Comparison of ENCODE assay signal across 18 cellular contexts in the genomic region with DNA sequence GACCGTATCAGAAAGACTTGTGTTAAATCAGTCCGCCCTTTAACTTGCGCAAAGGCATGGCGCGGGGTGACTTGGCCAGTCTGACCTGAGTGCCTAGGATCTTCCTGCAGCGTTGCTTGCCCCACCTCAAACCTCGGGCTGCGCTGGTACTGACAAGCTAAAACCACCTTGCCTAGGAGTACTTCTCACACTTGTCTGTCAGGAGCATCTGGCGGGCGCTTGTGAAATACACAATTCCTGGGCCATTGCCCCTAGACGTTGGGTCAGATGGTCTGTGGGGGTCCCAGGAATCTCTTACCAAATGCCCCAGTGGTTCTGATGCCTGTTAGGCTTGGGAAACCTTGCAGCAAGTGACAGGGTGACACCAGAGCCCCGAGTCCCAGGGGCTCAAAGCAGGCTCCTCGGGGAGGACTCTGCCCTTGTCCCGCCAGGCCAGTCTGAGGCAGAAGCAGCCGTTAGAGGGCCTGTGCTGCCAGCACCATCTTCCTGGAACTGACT. TPM values are rescaled to one million over a fixed set of nuclear protein-coding genes. Genes with fewer than 3 reads are reported as not detected.
DNase-seq lines count a peak whose midpoint lies in the region; ATAC-seq, FAIRE-seq and TF ChIP-seq lines count a peak whose summit lies in the region.
"Had no signal": no experiment of that assay in that cellular context is flagged by ENCODE, and none has a peak within 500 bp of the region (broad histone marks: within the 10 kb centered on the region; RNA-seq: fewer than 3 reads in every experiment).

No MANE protein-coding gene starts in this region.

- no peak overlapping the region for H3K4me2 ChIP-seq in astrocyte (ENCODE audit: low read length)
- H3K4me2 ChIP-seq in osteoblast (ENCODE audit: insufficient read depth, low read length), result no peak overlapping the region

- no peaks in the 10 kb centered on the region for H3K27me3 ChIP-seq in left ventricle myocardium inferior (ENCODE audit: low read depth)
- H3K27me3 ChIP-seq in heart right ventricle, result no peaks in the 10 kb centered on the region
- no peaks in the 10 kb centered on the region for H3K27me3 ChIP-seq in astrocyte (ENCODE audit: insufficient read depth, low read length)
- no peaks in the 10 kb centered on the region for H3K27me3 ChIP-seq in osteoblast (ENCODE audit: insufficient read depth, low read length)

- POLR2A ChIA-PET in T-cell (lab: Charles Lee), result interaction anchor here in 1 of 2 donors (1.1 kb wide), 1 partner anchor 13 kb away, joined by 3 read pairs; a partner anchor contains a TSS

- H3K4me1 Mint-ChIP-seq in astrocyte (ENCODE audit: low read depth, unreplicated experiment) (no peaks in the 10 kb centered on the region), T-cell (peaks cover 13 to 22% (median 21%) of the 10 kb centered on the region in 3 donors)

- no peak for TF ChIP-seq CTCF in left ventricle myocardium inferior (IDR thresholded peaks at IDR 0.05; ENCODE audit: borderline replicate concordance)
- TF ChIP-seq CTCF in heart right ventricle (IDR thresholded peaks at IDR 0.05), result no peak
- TF ChIP-seq CTCF in astrocyte (IDR thresholded peaks at IDR 0.05; ENCODE audit: insufficient read depth, low read depth, low read length), result no peak
- TF ChIP-seq CTCF in osteoblast (IDR thresholded peaks at IDR 0.05; ENCODE audit: extremely low read depth, low read depth, low read length), result no peak

- H3K27me3 Mint-ChIP-seq in astrocyte (ENCODE audit: low read depth, unreplicated experiment) (no peaks in the 10 kb centered on the region), T-cell (no peaks in the 10 kb centered on the region)
- H3K27me3 Mint-ChIP-seq: CD4-positive, CD25-positive, alpha-beta regulatory T cell had no signal

- no peaks in the 10 kb centered on the region for H3K9me3 Mint-ChIP-seq in astrocyte (ENCODE audit: unreplicated experiment)
- no peaks in the 10 kb centered on the region for H3K9me3 Mint-ChIP-seq in T-cell
- H3K9me3 Mint-ChIP-seq: CD4-positive, CD25-positive, alpha-beta regulatory T cell had no signal

- peaks cover 89% of the 10 kb centered on the region for H3K4me1 ChIP-seq in left ventricle myocardium inferior
- H3K4me1 ChIP-seq in heart right ventricle, result peaks cover 18 to 88% (median 46%) of the 10 kb centered on the region in 9 donors
- H3K4me1 ChIP-seq in astrocyte (ENCODE audit: insufficient read depth, low read length), result no peaks in the 10 kb centered on the region
- H3K4me1 ChIP-seq in osteoblast (ENCODE audit: insufficient read depth, low read length), result peaks cover 3% of the 10 kb centered on the region

- no peak for FAIRE-seq in astrocyte (lab: Jason Lieb, UNC)
- FAIRE-seq: GM12878 had no signal

- H3K27ac Mint-ChIP-seq in astrocyte (ENCODE audit: unreplicated experiment) (no peak overlapping the region), T-cell (no peak overlapping the region)
- H3K27ac Mint-ChIP-seq: CD4-positive, CD25-positive, alpha-beta regulatory T cell had no signal

- DNase-seq in left ventricle myocardium inferior (peak; percentile 14), heart right ventricle (no peak), astrocyte (ENCODE audit: low read depth) (no peak), osteoblast (ENCODE audit: insufficient read length, low spot score, missing footprints) (peak; percentile 53), T-cell (no peak)
- DNase-seq in stimulated activated CD4-positive, alpha-beta T cell treated with anti-CD3 and anti-CD28 coated beads, Interleukin-12 subunit alpha, Interleukin-12 subunit beta, amount 100 ng/mL, for 4 hours, result no peak
- DNase-seq: AML-193; CD4-positive, CD25-positive, alpha-beta regulatory T cell; DMS53; HCEC 1CT; Karpas-422; MM.1S; NCI-H1436; NCI-H2227 treated with DMSO at 0.1 percent for 48 hours; NCI-H524 treated with DMSO at 0.1 percent for 48 hours; OCI-M1 had no signal

- H2AFZ ChIP-seq in astrocyte (ENCODE audit: low read depth, low read length), result no peak overlapping the region
- no peak overlapping the region for H2AFZ ChIP-seq in osteoblast (ENCODE audit: low read length)

- peaks cover 2% of the 10 kb centered on the region for H3K36me3 ChIP-seq in left ventricle myocardium inferior
- peaks cover 0 to 45% (median 0%) of the 10 kb centered on the region in 9 donors for H3K36me3 ChIP-seq in heart right ventricle
- no peaks in the 10 kb centered on the region for H3K36me3 ChIP-seq in astrocyte (ENCODE audit: insufficient read depth, low read length)
- H3K36me3 ChIP-seq in osteoblast (ENCODE audit: insufficient read depth, low read length), result peaks cover 4% of the 10 kb centered on the region

- intact Hi-C loops in left ventricle myocardium inferior (cut with micrococcal nuclease) (no loop called here), heart right ventricle (cut with DNase I) (no loop called here)

- no peak overlapping the region for H3K9ac ChIP-seq in astrocyte (ENCODE audit: low read length)

- H3K79me2 ChIP-seq in astrocyte (ENCODE audit: insufficient read depth, low read length), result peaks cover 53% of the 10 kb centered on the region
- H3K79me2 ChIP-seq in osteoblast (ENCODE audit: insufficient read depth, low read length), result peaks cover 71% of the 10 kb centered on the region

- WGBS in heart right ventricle, 2 donors, result 74 to 81% methylated on average over 15 of the region's 15 CpGs

- H3K9me3 ChIP-seq in left ventricle myocardium inferior (replicated peaks), result no peaks in the 10 kb centered on the region
- H3K9me3 ChIP-seq in heart right ventricle, result no peaks in the 10 kb centered on the region
- no peaks in the 10 kb centered on the region for H3K9me3 ChIP-seq in astrocyte (ENCODE audit: insufficient read depth, low read depth, low read length)
- no peaks in the 10 kb centered on the region for H3K9me3 ChIP-seq in osteoblast (ENCODE audit: low read depth, low read length)

- CTCF ChIA-PET in T-cell (lab: Charles Lee), result no interaction called here

- H3K4me3 Mint-ChIP-seq in astrocyte (ENCODE audit: unreplicated experiment) (peak overlapping the region; percentile 40), T-cell (no peak overlapping the region)
- H3K4me3 Mint-ChIP-seq: CD4-positive, CD25-positive, alpha-beta regulatory T cell had no signal

- H3K36me3 Mint-ChIP-seq in astrocyte (ENCODE audit: low read depth, unreplicated experiment), result peaks cover 5% of the 10 kb centered on the region
- H3K36me3 Mint-ChIP-seq in T-cell, result no peaks in the 10 kb centered on the region

- H4K20me1 ChIP-seq in astrocyte (ENCODE audit: insufficient read depth, low read length), result peaks cover 93% of the 10 kb centered on the region
- peaks cover 43% of the 10 kb centered on the region for H4K20me1 ChIP-seq in osteoblast (ENCODE audit: insufficient read depth, low read length)

- ATAC-seq in heart right ventricle (no peak), T-cell (replicated peaks in 1 of 4) (no peak), GM21717 (IDR thresholded peaks at IDR 0.05; ENCODE audit: unreplicated experiment) (no peak)
- ATAC-seq: GM12878 had no signal

- H3K27ac ChIP-seq in left ventricle myocardium inferior (replicated peaks) (peak overlapping the region; percentile 71), heart right ventricle (peak overlapping the region in 4 of 10 donors; percentile 10 to 47 (median 32)), astrocyte (ENCODE audit: low read depth, low read length) (no peak overlapping the region), osteoblast (ENCODE audit: low read depth, low read length) (no peak overlapping the region)

- no peak overlapping the region for H3K4me3 ChIP-seq in left ventricle myocardium inferior
- H3K4me3 ChIP-seq in heart right ventricle, result no peak overlapping the region
- H3K4me3 ChIP-seq in astrocyte (ENCODE audit: insufficient read depth, low read depth, low read length), result no peak overlapping the region
- no peak overlapping the region for H3K4me3 ChIP-seq in osteoblast (ENCODE audit: insufficient read depth, low read length)
- H3K4me3 ChIP-seq: GM12878 had no signal

RNA-seq across cellular contexts. Expression of a gene that starts 12.9 kb away (rescaled TPM):
- total RNA-seq in left ventricle myocardium inferior, result 13.0 TPM
- total RNA-seq in heart right ventricle, result 10 to 100 TPM; 10.4 to 19.4 (median 13.4) TPM
- 10 to 100 TPM; 15.0 to 22.2 TPM for polyA plus RNA-seq in heart right ventricle
- total RNA-seq in astrocyte, result 31.7 and 34.0 TPM in 2 replicates
- 31.5 and 35.5 TPM in 2 replicates for total RNA-seq in osteoblast
- total RNA-seq in T-cell, result 10 to 100 TPM; 15.9 to 27.1 (median 25.1) TPM

Comparison
In these comparisons a context has a peak if more than half of its experiments do, and no peak if none do; other contexts are left out.
1. DNase-seq: peak in left ventricle myocardium inferior (single experiment) and osteoblast (single experiment); none in heart right ventricle (0 of 2), astrocyte (single experiment), T-cell (0 of 34) and stimulated activated CD4-positive, alpha-beta T cell treated with anti-CD3 and anti-CD28 coated beads, Interleukin-12 subunit alpha, Interleukin-12 subunit beta, amount 100 ng/mL, for 4 hours (single experiment).